ENCODE assay signal across 18 cellular contexts in genomic region chr2:138213079-138213478, GRCh38.
DNase-seq lines count a peak whose midpoint lies in the region; ATAC-seq and TF ChIP-seq lines count a peak whose summit lies in the region.
"Had no signal": no experiment of that assay in that cellular context is flagged by ENCODE, and none has a peak within 500 bp of the region (broad histone marks: within the 10 kb centered on the region; RNA-seq: fewer than 3 reads in every experiment).

No MANE protein-coding gene starts in this region.

- TF ChIP-seq POLR2A in testis (IDR thresholded peaks at IDR 0.05) = no peak

- ATAC-seq in GM18511 (IDR thresholded peaks at IDR 0.05; ENCODE audit: unreplicated experiment) (peak; percentile 61), GM21381 (IDR thresholded peaks at IDR 0.05; ENCODE audit: unreplicated experiment) (peak; percentile 52), HG02885 (IDR thresholded peaks at IDR 0.05; ENCODE audit: poor library complexity, unreplicated experiment) (peak; percentile 64), HG03520 (IDR thresholded peaks at IDR 0.05; ENCODE audit: unreplicated experiment) (peak; percentile 61)
- ATAC-seq: Right ventricle myocardium inferior had no signal

- no peak for TF ChIP-seq CTCF in testis (IDR thresholded peaks at IDR 0.05)

- no peaks in the 10 kb centered on the region for H3K36me3 ChIP-seq in testis (ENCODE audit: low read depth, missing control alignments)
- H3K36me3 ChIP-seq: BLaER1 had no signal

- no peak for DNase-seq in 8988T
- no peak for DNase-seq in NCI-H1048 (lab: John Stamatoyannopoulos, UW)
- DNase-seq in activated CD4-positive, CD25-positive, alpha-beta regulatory T cell (lab: John Stamatoyannopoulos, UW) = no peak
- DNase-seq in testis = no peak
- DNase-seq: DMS 273 treated with DMSO at 0.1 percent for 48 hours, H9, KBM-7, NCI-H1092, NCI-H1930, NCI-H2171, NCI-H446 treated with DMSO at 0.1 percent for 48 hours, NCI-H774 had no signal

- H3K4me3 ChIP-seq in testis = no peak overlapping the region
- H3K4me3 ChIP-seq: BLaER1 had no signal

- H3K4me1 ChIP-seq in testis = no peaks in the 10 kb centered on the region
- H3K4me1 ChIP-seq: BLaER1 had no signal

- no peak overlapping the region for H3K27ac ChIP-seq in testis
- H3K27ac ChIP-seq: BLaER1 had no signal

- no peaks in the 10 kb centered on the region for H3K9me3 ChIP-seq in testis
- H3K9me3 ChIP-seq: BLaER1 had no signal

- WGBS in testis, 2 donors = 79 to 84% methylated on average over 2 of the region's 2 CpGs

- intact Hi-C loops in testis (cut with DNase I; ENCODE audit: low total_unique reads) = no loop called here

- no peaks in the 10 kb centered on the region for H3K27me3 ChIP-seq in testis
- H3K27me3 ChIP-seq: BLaER1 had no signal
